1 cellular context compared by ENCODE assay signal in genomic region chr10:32983333-32983909, GRCh38.
TF ChIP-seq lines count a peak whose summit lies in the region.

No MANE protein-coding gene starts in this region.

TF ChIP-seq in GM23338, 12 proteins besides CTCF, POLR2A, EP300 and RAD21 (continued from another document):
- TF ChIP-seq ZNF462 (CRISPR knock-in tag; IDR thresholded peaks at IDR 0.05) = no peak
- no peak for TF ChIP-seq NANOG (IDR thresholded peaks at IDR 0.05; ENCODE audit: borderline replicate concordance)
